ENCODE assay signal across 10 cellular contexts in the genomic region with DNA sequence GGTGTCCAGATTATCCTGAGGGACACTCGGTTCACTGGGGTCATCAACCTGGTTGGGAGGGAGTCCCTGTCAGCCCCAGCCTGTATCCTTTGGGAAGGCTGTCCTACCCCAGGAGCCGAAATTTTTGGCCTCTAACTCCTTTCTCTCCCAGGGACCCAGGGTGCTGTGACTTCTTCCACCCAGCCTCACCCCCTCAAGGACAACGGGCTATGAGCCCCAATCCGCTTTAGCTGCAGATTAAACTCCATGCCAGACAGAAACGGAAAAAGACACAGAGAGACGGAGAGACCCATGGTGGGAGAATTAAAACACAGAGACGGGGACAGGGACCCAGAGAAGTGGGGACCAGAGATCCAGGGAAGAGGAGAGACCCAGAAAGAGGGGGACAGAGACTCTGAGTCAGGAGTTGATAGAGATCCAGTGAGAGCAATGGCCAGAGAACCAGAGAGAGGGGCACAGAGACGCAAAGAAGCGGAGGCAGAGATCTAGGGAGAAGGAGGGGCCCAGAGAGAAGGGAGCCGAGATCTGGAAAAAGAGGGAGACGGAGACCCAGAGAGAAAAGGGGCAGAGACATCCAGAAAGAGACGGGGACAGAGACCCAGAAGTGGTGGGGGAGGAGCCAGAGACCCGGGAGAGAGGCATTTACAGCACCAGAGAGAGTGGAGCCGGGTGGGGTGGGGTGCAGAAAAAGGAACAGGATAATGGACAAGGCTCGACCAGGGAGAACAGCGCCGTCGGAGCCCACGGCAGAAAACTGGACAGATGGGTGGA. TPM values are rescaled to one million over a fixed set of nuclear protein-coding genes. Genes with fewer than 3 reads are reported as not detected.
DNase-seq lines count a peak whose midpoint lies in the region; ATAC-seq and TF ChIP-seq lines count a peak whose summit lies in the region.
"Had no signal": no experiment of that assay in that cellular context is flagged by ENCODE, and none has a peak within 500 bp of the region (broad histone marks: within the 10 kb centered on the region; RNA-seq: fewer than 3 reads in every experiment).

No MANE protein-coding gene starts in this region.

- peaks cover 3 to 36% (median 19%) of the 10 kb centered on the region in 5 donors for H3K4me1 ChIP-seq in subcutaneous abdominal adipose tissue (ENCODE audit: control insufficient read depth in 5 of 5, insufficient read depth in 5 of 5, low read length in 5 of 5)
- H3K4me1 ChIP-seq in transverse colon = peaks cover 0 to 26% (median 5%) of the 10 kb centered on the region in 4 donors

- 21 to 26% methylated on average over 9 to 19 of the region's 19 CpGs for WGBS in transverse colon (ENCODE audit: low coverage in 1 of 2), 2 donors

- in situ Hi-C loops in transverse colon (cut with MboI; ENCODE audit: low pct_ligation_motif_present in 1 of 4, low pct_unique_long_range_greater_than_20kb in 1 of 4, low sequenced_read_pairs in 3 of 4) = loop anchor here in 2 of 4 donors (5.0 to 10.0 kb wide), 2 partner anchors 46 to 48 kb away; no protein-coding TSS in a partner anchor

- peaks cover 3 to 5% of the 10 kb centered on the region in 2 donors for H3K36me3 Mint-ChIP-seq in activated T-cell treated with anti-CD3 and anti-CD28 coated beads, Interleukin-2, amount 50 U/mL, for 72 hours (ENCODE audit: insufficient read depth in 2 of 2)
- H3K36me3 Mint-ChIP-seq in activated T-helper 17 cell treated with anti-CD3 and anti-CD28 coated beads, Interleukin-2, amount 50 U/mL, for 72 hours (ENCODE audit: low read depth) = peaks cover 6% of the 10 kb centered on the region

- H3K27ac ChIP-seq in subcutaneous abdominal adipose tissue (ENCODE audit: low read depth, low read length) (no peak overlapping the region), transverse colon (no peak overlapping the region)
- H3K27ac ChIP-seq: epithelial cell of prostate had no signal

- TF ChIP-seq EP300 in transverse colon (IDR thresholded peaks at IDR 0.05; ENCODE audit: low read depth) = no peak

- no peak for DNase-seq in activated T-cell treated with anti-CD3 and anti-CD28 coated beads, Interleukin-2, amount 50 U/mL, for 72 hours
- no peak for DNase-seq in activated T-cell treated with anti-CD3 and anti-CD28 coated beads, Interleukin-2, amount 50 U/mL, for 1 hour
- no peak for DNase-seq in transverse colon
- DNase-seq in putamen (ENCODE audit: low spot score) = no peak
- no peak for DNase-seq in activated effector memory CD4-positive, alpha-beta T cell treated with Interleukin-2 at 50 U/mL for 16 hours

- no peak overlapping the region for H3K27ac Mint-ChIP-seq in activated T-cell treated with anti-CD3 and anti-CD28 coated beads, Interleukin-2, amount 50 U/mL, for 72 hours
- H3K27ac Mint-ChIP-seq in activated T-helper 17 cell treated with anti-CD3 and anti-CD28 coated beads, Interleukin-2, amount 50 U/mL, for 72 hours = no peak overlapping the region

- ATAC-seq in activated T-cell treated with anti-CD3 and anti-CD28 coated beads, Interleukin-2, amount 50 U/mL, for 72 hours (replicated peaks in 1 of 2) = no peak
- no peak for ATAC-seq in activated T-helper 17 cell treated with anti-CD3 and anti-CD28 coated beads, Interleukin-2, amount 50 U/mL, for 72 hours (replicated peaks)

- H3K36me3 ChIP-seq in subcutaneous abdominal adipose tissue (ENCODE audit: control insufficient read depth in 5 of 5, insufficient read depth in 5 of 5, low read length in 5 of 5) (no peaks in the 10 kb centered on the region), transverse colon (no peaks in the 10 kb centered on the region)

- peaks cover 46% of the 10 kb centered on the region for H3K4me1 Mint-ChIP-seq in activated T-cell treated with anti-CD3 and anti-CD28 coated beads, Interleukin-2, amount 50 U/mL, for 72 hours (ENCODE audit: low read depth)
- peaks cover 21% of the 10 kb centered on the region for H3K4me1 Mint-ChIP-seq in activated T-helper 17 cell treated with anti-CD3 and anti-CD28 coated beads, Interleukin-2, amount 50 U/mL, for 72 hours

- H3K27me3 Mint-ChIP-seq in activated T-cell treated with anti-CD3 and anti-CD28 coated beads, Interleukin-2, amount 50 U/mL, for 72 hours (ENCODE audit: low read depth) = peaks cover 70% of the 10 kb centered on the region
- peaks cover 61% of the 10 kb centered on the region for H3K27me3 Mint-ChIP-seq in activated T-helper 17 cell treated with anti-CD3 and anti-CD28 coated beads, Interleukin-2, amount 50 U/mL, for 72 hours

- H3K27me3 ChIP-seq in subcutaneous abdominal adipose tissue (ENCODE audit: control insufficient read depth in 5 of 5, insufficient read depth in 4 of 5, low read length in 5 of 5) = peaks cover 32 to 55% (median 41%) of the 10 kb centered on the region in 5 donors
- peaks cover 72% of the 10 kb centered on the region for H3K27me3 ChIP-seq in transverse colon

- TF ChIP-seq CTCF in transverse colon (IDR thresholded peaks at IDR 0.05) = no peak

- no peaks in the 10 kb centered on the region for H3K9me3 Mint-ChIP-seq in activated T-cell treated with anti-CD3 and anti-CD28 coated beads, Interleukin-2, amount 50 U/mL, for 72 hours
- no peaks in the 10 kb centered on the region for H3K9me3 Mint-ChIP-seq in activated T-helper 17 cell treated with anti-CD3 and anti-CD28 coated beads, Interleukin-2, amount 50 U/mL, for 72 hours

- peak overlapping the region; percentile 61 to 76 for H3K4me3 Mint-ChIP-seq in activated T-cell treated with anti-CD3 and anti-CD28 coated beads, Interleukin-2, amount 50 U/mL, for 72 hours
- H3K4me3 Mint-ChIP-seq in activated T-helper 17 cell treated with anti-CD3 and anti-CD28 coated beads, Interleukin-2, amount 50 U/mL, for 72 hours = peak overlapping the region; percentile 35

- H3K9ac ChIP-seq in subcutaneous abdominal adipose tissue (ENCODE audit: low read length in 5 of 5) = peak overlapping the region in 1 of 5 donors; percentile 7

- H3K9me3 ChIP-seq in iPS-18c (ENCODE audit: control insufficient read depth, insufficient read depth, low read length) = no peaks in the 10 kb centered on the region
- no peaks in the 10 kb centered on the region for H3K9me3 ChIP-seq in subcutaneous abdominal adipose tissue (ENCODE audit: control insufficient read depth in 5 of 5, low read length in 5 of 5)
- H3K9me3 ChIP-seq in transverse colon = no peaks in the 10 kb centered on the region

- intact Hi-C loops in transverse colon (cut with DNase I; ENCODE audit: low total_unique reads) = loop anchor here (5.0 to 10.0 kb wide), 2 partner anchors 48 to 216 kb away; no protein-coding TSS in a partner anchor

- H3K4me3 ChIP-seq in iPS-18c (ENCODE audit: insufficient read depth, low read depth, low read length) (peak overlapping the region; percentile 50), subcutaneous abdominal adipose tissue (ENCODE audit: low read depth in 1 of 5, low read length in 5 of 5) (peak overlapping the region; percentile 8 to 65 (median 53)), transverse colon (peak overlapping the region in 2 of 4 donors; percentile 16)

- TF ChIP-seq POLR2A in transverse colon (IDR thresholded peaks at IDR 0.05) = no peak

RNA-seq across cellular contexts. Expression of a gene that starts 0.7 kb away (rescaled TPM):
- total RNA-seq in activated T-cell treated with anti-CD3 and anti-CD28 coated beads, Interleukin-2, amount 50 U/mL, for 72 hours = under 1 TPM; 0.42 to 0.74 TPM
- total RNA-seq in activated T-helper 17 cell treated with anti-CD3 and anti-CD28 coated beads, Interleukin-2, amount 50 U/mL, for 72 hours = under 1 TPM in 1 of 2 donors, not detected in 1; 0.40 TPM
- total RNA-seq in transverse colon = 1 to 10 TPM in 1 of 4 donors, under 1 TPM in 1, not detected in 2; 0.55 to 1.1 TPM

RNA-seq across cellular contexts. Expression of a gene that starts 11.0 kb away (rescaled TPM):
- 100 to 1,000 TPM; 128 to 132 TPM for total RNA-seq in activated T-cell treated with anti-CD3 and anti-CD28 coated beads, Interleukin-2, amount 50 U/mL, for 72 hours
- 100 to 1,000 TPM; 183 to 194 TPM for total RNA-seq in activated T-helper 17 cell treated with anti-CD3 and anti-CD28 coated beads, Interleukin-2, amount 50 U/mL, for 72 hours
- total RNA-seq in transverse colon = 100 to 1,000 TPM in 1 of 4 donors, 10 to 100 TPM in 3; 52.7 to 105 (median 90.4) TPM

RNA-seq across cellular contexts. Expression of a gene that starts 12.4 kb away (rescaled TPM):
- total RNA-seq in activated T-cell treated with anti-CD3 and anti-CD28 coated beads, Interleukin-2, amount 50 U/mL, for 72 hours = 10 to 100 TPM; 21.8 to 23.4 TPM
- total RNA-seq in activated T-helper 17 cell treated with anti-CD3 and anti-CD28 coated beads, Interleukin-2, amount 50 U/mL, for 72 hours = 10 to 100 TPM; 15.5 to 39.1 TPM
- 100 to 1,000 TPM in 1 of 4 donors, 10 to 100 TPM in 3; 24.3 to 465 (median 43.1) TPM for total RNA-seq in transverse colon

RNA-seq across cellular contexts. Expression of a gene that starts 15.4 kb away (rescaled TPM):
- not detected for total RNA-seq in activated T-cell treated with anti-CD3 and anti-CD28 coated beads, Interleukin-2, amount 50 U/mL, for 72 hours
- total RNA-seq in activated T-helper 17 cell treated with anti-CD3 and anti-CD28 coated beads, Interleukin-2, amount 50 U/mL, for 72 hours = not detected
- total RNA-seq in transverse colon = not detected
- total RNA-seq: SK-MEL-5 had no signal

RNA-seq across cellular contexts. Expression of a gene that starts 17.4 kb away (rescaled TPM):
- not detected for total RNA-seq in activated T-cell treated with anti-CD3 and anti-CD28 coated beads, Interleukin-2, amount 50 U/mL, for 72 hours
- not detected for total RNA-seq in activated T-helper 17 cell treated with anti-CD3 and anti-CD28 coated beads, Interleukin-2, amount 50 U/mL, for 72 hours
- not detected for total RNA-seq in transverse colon
- total RNA-seq: SK-MEL-5 had no signal
